In the genomic region with DNA sequence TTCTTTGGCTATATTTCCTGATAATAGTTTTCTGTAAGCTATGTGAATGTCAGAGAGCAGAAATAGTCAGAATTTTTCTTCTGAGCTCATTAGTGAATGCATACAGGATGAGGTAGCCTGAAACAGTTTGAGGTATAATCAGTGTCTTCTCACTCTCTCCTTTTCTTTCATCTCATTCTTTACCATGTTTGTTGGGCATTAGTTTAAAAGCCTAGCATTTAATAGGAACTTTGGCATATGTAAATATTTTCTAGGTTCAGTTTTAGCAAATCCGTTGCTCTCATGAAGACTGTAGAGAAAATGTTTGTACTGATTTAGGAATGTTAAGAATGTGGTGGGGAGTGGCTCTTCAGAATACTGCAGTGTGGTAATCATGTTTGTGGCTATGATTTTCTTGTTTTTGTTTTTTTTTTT, we compare ENCODE assay signal across 13 cellular contexts.
A peak's percentile ranks its signal among the peaks of the same experiment; 100 is the strongest.
DNase-seq lines count a peak whose midpoint lies in the region; ATAC-seq, FAIRE-seq and TF ChIP-seq lines count a peak whose summit lies in the region.
"Had no signal": no experiment of that assay in that cellular context is flagged by ENCODE, and none has a peak within 500 bp of the region (broad histone marks: within the 10 kb centered on the region; RNA-seq: fewer than 3 reads in every experiment).

No MANE protein-coding gene starts in this region.

- intact Hi-C loops in body of pancreas (cut with DNase I), result no loop called here
- intact Hi-C loops in activated T-helper 2 cell treated with anti-CD3 and anti-CD28 coated beads, Interferon-gamma antibody, Interleukin-2, Interleukin-4, amounts not matched to agents 10 μg/mL and 5 μg/mL and 100 μg/mL, durations not matched to agents 14 hours and 24 hours and 36 hours (cut with micrococcal nuclease), result no loop called here

- TF ChIP-seq EP300 in tibial nerve (IDR thresholded peaks at IDR 0.05), result no peak

- no peaks in the 10 kb centered on the region for H4K20me1 ChIP-seq in keratinocyte (ENCODE audit: control insufficient read depth, extremely low read depth, insufficient read depth, low read length)

- DNase-seq in body of pancreas, result no peak
- DNase-seq in keratinocyte (ENCODE audit: low read depth, low spot score), result no peak
- no peak for DNase-seq in tibial nerve (ENCODE audit: low spot score in 2 of 2)
- DNase-seq in coronary artery (ENCODE audit: low spot score), result no peak
- no peak for DNase-seq in activated T-helper 2 cell treated with anti-CD3 and anti-CD28 coated beads, Interferon-gamma antibody, Interleukin-2, Interleukin-4, amounts not matched to agents 10 μg/mL and 5 μg/mL and 100 μg/mL, durations not matched to agents 14 hours and 24 hours and 36 hours (ENCODE audit: low spot score)
- DNase-seq: activated naive CD8-positive, alpha-beta T cell treated with anti-CD3 and anti-CD28 coated beads, Interleukin-2, amount 10 ng/mL, durations not matched to agents 7 days and 5 days; NCI-H2081; SHP77 had no signal

- peak; percentile 77 for FAIRE-seq in keratinocyte (lab: Jason Lieb, UNC)
- FAIRE-seq: GM19239 had no signal

- no peak for TF ChIP-seq POLR2A in body of pancreas (IDR thresholded peaks at IDR 0.05)
- no peak for TF ChIP-seq POLR2A in tibial nerve (IDR thresholded peaks at IDR 0.05)
- TF ChIP-seq POLR2A in GM18505 (IDR thresholded peaks at IDR 0.05; ENCODE audit: borderline replicate concordance, extremely low read depth, insufficient read depth, insufficient read length), result no peak

- H3K4me1 ChIP-seq in HUES6 (ENCODE audit: control insufficient read depth, insufficient read depth, low read length), result peaks cover 18% of the 10 kb centered on the region
- peaks cover 9% of the 10 kb centered on the region for H3K4me1 ChIP-seq in body of pancreas
- H3K4me1 ChIP-seq in keratinocyte (ENCODE audit: control insufficient read depth, extremely low read depth, insufficient read depth, low read length), result peaks cover 22% of the 10 kb centered on the region
- H3K4me1 ChIP-seq in tibial nerve, result peaks cover 0 to 48% (median 13%) of the 10 kb centered on the region in 4 donors

- 43 to 48% methylated on average over 1 of the region's 1 CpG for WGBS in body of pancreas, 2 donors
- WGBS in tibial nerve, 2 donors, result 14 to 21% methylated on average over 1 of the region's 1 CpG

- H3K9ac ChIP-seq in HUES6 (ENCODE audit: low read length) (no peak overlapping the region), keratinocyte (ENCODE audit: control insufficient read depth, extremely low read depth, insufficient read depth, low read length) (no peak overlapping the region)

- H3K4me2 ChIP-seq in keratinocyte (ENCODE audit: control insufficient read depth, extremely low read depth, insufficient read depth, low read depth, low read length), result peak overlapping the region; percentile 56

- H3K79me2 ChIP-seq in keratinocyte (ENCODE audit: control insufficient read depth, insufficient read depth, low read length), result no peaks in the 10 kb centered on the region

- no peaks in the 10 kb centered on the region for H3K36me3 Mint-ChIP-seq in activated T-helper 2 cell treated with anti-CD3 and anti-CD28 coated beads, Interferon-gamma antibody, Interleukin-2, Interleukin-4, amounts not matched to agents 10 μg/mL and 5 μg/mL and 100 μg/mL, durations not matched to agents 14 hours and 24 hours and 36 hours (ENCODE audit: low read depth)
- H3K36me3 Mint-ChIP-seq: activated naive CD8-positive, alpha-beta T cell treated with anti-CD3 and anti-CD28 coated beads, Interleukin-2, amount 10 ng/mL, durations not matched to agents 7 days and 5 days had no signal

- H3K4me3 ChIP-seq in HUES6 (ENCODE audit: low read depth, low read length) (no peak overlapping the region), body of pancreas (no peak overlapping the region), keratinocyte (ENCODE audit: control insufficient read depth in 2 of 3, extremely low read depth in 1 of 3, insufficient read depth in 2 of 3, low read depth in 1 of 3, low read length in 3 of 3) (peak overlapping the region in 1 of 3 experiments; percentile 22), tibial nerve (no peak overlapping the region), coronary artery (no peak overlapping the region)

- H3K36me3 ChIP-seq in HUES6 (ENCODE audit: control insufficient read depth, insufficient read depth, low read length) (no peaks in the 10 kb centered on the region), body of pancreas (replicated peaks in 1 of 2; ENCODE audit: insufficient read depth in 1 of 2, low read depth in 2 of 2) (no peaks in the 10 kb centered on the region), keratinocyte (ENCODE audit: control insufficient read depth in 2 of 2, extremely low read depth in 1 of 2, insufficient read depth in 2 of 2, low read length in 2 of 2) (no peaks in the 10 kb centered on the region), tibial nerve (no peaks in the 10 kb centered on the region)

- H3K27ac ChIP-seq in HUES6 (ENCODE audit: low read depth, low read length), result peak overlapping the region; percentile 54; the same call in 1 of the 2 replicates
- H3K27ac ChIP-seq in body of pancreas, result peak overlapping the region in 3 of 4 donors; percentile 20 to 69 (median 67)
- peak overlapping the region; percentile 68 for H3K27ac ChIP-seq in keratinocyte (ENCODE audit: control insufficient read depth, insufficient read depth, low read length)
- peak overlapping the region in 3 of 4 donors; percentile 0 to 84 (median 83) for H3K27ac ChIP-seq in tibial nerve
- H3K27ac ChIP-seq in coronary artery, result peak overlapping the region in 1 of 2 donors; percentile 29
- H3K27ac ChIP-seq: HL-60 had no signal

- H3K27ac Mint-ChIP-seq in activated T-helper 2 cell treated with anti-CD3 and anti-CD28 coated beads, Interferon-gamma antibody, Interleukin-2, Interleukin-4, amounts not matched to agents 10 μg/mL and 5 μg/mL and 100 μg/mL, durations not matched to agents 14 hours and 24 hours and 36 hours, result no peak overlapping the region
- H3K27ac Mint-ChIP-seq: activated naive CD8-positive, alpha-beta T cell treated with anti-CD3 and anti-CD28 coated beads, Interleukin-2, amount 10 ng/mL, durations not matched to agents 7 days and 5 days had no signal

- H3K27me3 ChIP-seq in HUES6 (ENCODE audit: control insufficient read depth, insufficient read depth, low read length), result no peaks in the 10 kb centered on the region
- H3K27me3 ChIP-seq in body of pancreas, result no peaks in the 10 kb centered on the region
- no peaks in the 10 kb centered on the region for H3K27me3 ChIP-seq in keratinocyte (ENCODE audit: control insufficient read depth, extremely low read depth, insufficient read depth, low read length)
- no peaks in the 10 kb centered on the region for H3K27me3 ChIP-seq in tibial nerve

- H3K27me3 Mint-ChIP-seq in activated T-helper 2 cell treated with anti-CD3 and anti-CD28 coated beads, Interferon-gamma antibody, Interleukin-2, Interleukin-4, amounts not matched to agents 10 μg/mL and 5 μg/mL and 100 μg/mL, durations not matched to agents 14 hours and 24 hours and 36 hours (ENCODE audit: low read depth), result peaks cover 3% of the 10 kb centered on the region
- H3K27me3 Mint-ChIP-seq: activated naive CD8-positive, alpha-beta T cell treated with anti-CD3 and anti-CD28 coated beads, Interleukin-2, amount 10 ng/mL, durations not matched to agents 7 days and 5 days had no signal

- no peak overlapping the region for H3K4me3 Mint-ChIP-seq in activated T-helper 2 cell treated with anti-CD3 and anti-CD28 coated beads, Interferon-gamma antibody, Interleukin-2, Interleukin-4, amounts not matched to agents 10 μg/mL and 5 μg/mL and 100 μg/mL, durations not matched to agents 14 hours and 24 hours and 36 hours (ENCODE audit: low read depth)
- H3K4me3 Mint-ChIP-seq: activated naive CD8-positive, alpha-beta T cell treated with anti-CD3 and anti-CD28 coated beads, Interleukin-2, amount 10 ng/mL, durations not matched to agents 7 days and 5 days had no signal

- peak; percentile 80 for ATAC-seq in body of pancreas
- ATAC-seq in GM18861 (IDR thresholded peaks at IDR 0.05; ENCODE audit: unreplicated experiment), result no peak
- no peak for ATAC-seq in GM18505 (IDR thresholded peaks at IDR 0.05; ENCODE audit: unreplicated experiment)

- TF ChIP-seq CTCF in body of pancreas (IDR thresholded peaks at IDR 0.05) (no peak), keratinocyte (optimal IDR thresholded peaks at IDR 0.05 in 1 of 3, IDR thresholded peaks at IDR 0.05 in 1 of 3, conservative IDR thresholded peaks at IDR 0.05 in 1 of 3; ENCODE audit: extremely low read depth in 1 of 3, insufficient read depth in 2 of 3, low read length in 3 of 3) (no peak), tibial nerve (IDR thresholded peaks at IDR 0.05) (no peak), coronary artery (IDR thresholded peaks at IDR 0.05) (no peak)

- no peaks in the 10 kb centered on the region for H3K9me1 ChIP-seq in keratinocyte (ENCODE audit: control insufficient read depth, extremely low read depth, insufficient read depth, low read length)

- no peaks in the 10 kb centered on the region for H3K4me1 Mint-ChIP-seq in activated T-helper 2 cell treated with anti-CD3 and anti-CD28 coated beads, Interferon-gamma antibody, Interleukin-2, Interleukin-4, amounts not matched to agents 10 μg/mL and 5 μg/mL and 100 μg/mL, durations not matched to agents 14 hours and 24 hours and 36 hours (ENCODE audit: low read depth)
- H3K4me1 Mint-ChIP-seq: activated naive CD8-positive, alpha-beta T cell treated with anti-CD3 and anti-CD28 coated beads, Interleukin-2, amount 10 ng/mL, durations not matched to agents 7 days and 5 days had no signal

- H3K9me3 ChIP-seq in HUES6 (ENCODE audit: control insufficient read depth, insufficient read depth, low read depth, low read length) (no peaks in the 10 kb centered on the region), body of pancreas (no peaks in the 10 kb centered on the region), keratinocyte (ENCODE audit: control insufficient read depth, low read depth, low read length) (no peaks in the 10 kb centered on the region), tibial nerve (no peaks in the 10 kb centered on the region)

- dilution Hi-C loops in keratinocyte (cut with MboI; ENCODE audit: extremely low pct_ligation_motif_present, low sequenced_read_pairs), result no loop called here

- H2AFZ ChIP-seq in keratinocyte (ENCODE audit: control insufficient read depth, low read length), result peak overlapping the region; percentile 63

- H3K9me3 Mint-ChIP-seq in activated T-helper 2 cell treated with anti-CD3 and anti-CD28 coated beads, Interferon-gamma antibody, Interleukin-2, Interleukin-4, amounts not matched to agents 10 μg/mL and 5 μg/mL and 100 μg/mL, durations not matched to agents 14 hours and 24 hours and 36 hours, result no peaks in the 10 kb centered on the region
- H3K9me3 Mint-ChIP-seq: activated naive CD8-positive, alpha-beta T cell treated with anti-CD3 and anti-CD28 coated beads, Interleukin-2, amount 10 ng/mL, durations not matched to agents 7 days and 5 days had no signal
